ENCODE assay signal across 1 cellular context in genomic region chr17:47862621-47863440, GRCh38.
A peak's percentile ranks its signal among the peaks of the same experiment; 100 is the strongest.
TF ChIP-seq lines count a peak whose summit lies in the region.

No MANE protein-coding gene starts in this region.

TF ChIP-seq in K562, 482 proteins besides CTCF, POLR2A, EP300 and RAD21 (continues in another document):
- TF ChIP-seq XRCC4 (IDR thresholded peaks at IDR 0.05; ENCODE audit: extremely low read depth, insufficient read depth, insufficient read length) (no peak), CREM (IDR thresholded peaks at IDR 0.05; ENCODE audit: low read depth) (no peak), TAL1 (IDR thresholded peaks at IDR 0.05) (no peak), ZNF780A (CRISPR knock-in tag; IDR thresholded peaks at IDR 0.05) (no peak), SAP30 (IDR thresholded peaks at IDR 0.05; ENCODE audit: borderline replicate concordance, insufficient read depth, low read depth, low read length, poor library complexity, severe bottlenecking) (no peak), CBX1 (IDR thresholded peaks at IDR 0.05; ENCODE audit: low read depth) (no peak), HIVEP1 (CRISPR knock-in tag; IDR thresholded peaks at IDR 0.05) (no peak), JUND (IDR thresholded peaks at IDR 0.05; ENCODE audit: borderline replicate concordance, low read depth, low read length) (peak; percentile 17; the same call in 1 of the 2 replicates), JUND (tag; IDR thresholded peaks at IDR 0.05; ENCODE audit: borderline replicate concordance, low read depth, low read length) (peak; percentile 34; the same call in 1 of the 3 replicates), DPF2 (IDR thresholded peaks at IDR 0.05) (0 out of 2 replicates have a peak, but pooled peaks have one; percentile 29), ZBTB1 (CRISPR knock-in tag; IDR thresholded peaks at IDR 0.05; ENCODE audit: borderline replicate concordance, low read depth) (no peak), CHD2 (IDR thresholded peaks at IDR 0.05; ENCODE audit: low read depth, low read length) (no peak), ZNF778 (CRISPR knock-in tag; IDR thresholded peaks at IDR 0.05) (no peak), FOXP1 (CRISPR knock-in tag; IDR thresholded peaks at IDR 0.05) (no peak), CBFA2T2 (conservative IDR thresholded peaks at IDR 0.05) (no peak), SIN3A (IDR thresholded peaks at IDR 0.05; ENCODE audit: borderline replicate concordance in 2 of 2, control insufficient read depth in 1 of 2, low read depth in 2 of 2, low read length in 2 of 2) (no peak), ZNF324 (CRISPR knock-in tag; IDR thresholded peaks at IDR 0.05) (no peak), NR2C1 (IDR thresholded peaks at IDR 0.05) (no peak), NR2C1 (tag; IDR thresholded peaks at IDR 0.05) (no peak), MAFG (tag; conservative IDR thresholded peaks at IDR 0.05) (0 out of 2 replicates have a peak, but pooled peaks have one; percentile 27), MEIS2 (IDR thresholded peaks at IDR 0.05; ENCODE audit: partially characterized antibody) (no peak), ILK (tag; IDR thresholded peaks at IDR 0.05; ENCODE audit: borderline replicate concordance, low read depth) (no peak), ZNF507 (tag; conservative IDR thresholded peaks at IDR 0.05) (no peak), HDAC6 (IDR thresholded peaks at IDR 0.05; ENCODE audit: low read depth, low read length) (no peak), ZFPM2 (CRISPR knock-in tag; IDR thresholded peaks at IDR 0.05) (no peak), DDX20 (tag; IDR thresholded peaks at IDR 0.05; ENCODE audit: low read depth) (no peak), KAT7 (CRISPR knock-in tag; IDR thresholded peaks at IDR 0.05; ENCODE audit: borderline replicate concordance) (no peak), DACH1 (IDR thresholded peaks at IDR 0.05; ENCODE audit: partially characterized antibody) (no peak), FOXA1 (IDR thresholded peaks at IDR 0.05; ENCODE audit: borderline replicate concordance) (no peak), FOS (IDR thresholded peaks at IDR 0.05; ENCODE audit: extremely low read depth, insufficient read length) (peak; percentile 5), ZNF444 (CRISPR knock-in tag; IDR thresholded peaks at IDR 0.05) (no peak), KDM4B (IDR thresholded peaks at IDR 0.05; ENCODE audit: borderline replicate concordance in 2 of 2, low read depth in 1 of 2) (no peak), KAT2B (IDR thresholded peaks at IDR 0.05; ENCODE audit: low read depth, low read length) (no peak), GTF3C2 (IDR thresholded peaks at IDR 0.05; ENCODE audit: borderline replicate concordance, extremely low read depth, insufficient read length) (no peak), ZNF644 (tag; IDR thresholded peaks at IDR 0.05; ENCODE audit: low read depth) (no peak)
- TF ChIP-seq, protein P1, sequence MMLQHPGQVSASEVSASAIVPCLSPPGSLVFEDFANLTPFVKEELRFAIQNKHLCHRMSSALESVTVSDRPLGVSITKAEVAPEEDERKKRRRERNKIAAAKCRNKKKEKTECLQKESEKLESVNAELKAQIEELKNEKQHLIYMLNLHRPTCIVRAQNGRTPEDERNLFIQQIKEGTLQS (IDR thresholded peaks at IDR 0.05), result peak; percentile 67
- TF ChIP-seq, protein P1 (CRISPR knock-in tag; conservative IDR thresholded peaks at IDR 0.05), result no peak
- TF ChIP-seq, protein P2, sequence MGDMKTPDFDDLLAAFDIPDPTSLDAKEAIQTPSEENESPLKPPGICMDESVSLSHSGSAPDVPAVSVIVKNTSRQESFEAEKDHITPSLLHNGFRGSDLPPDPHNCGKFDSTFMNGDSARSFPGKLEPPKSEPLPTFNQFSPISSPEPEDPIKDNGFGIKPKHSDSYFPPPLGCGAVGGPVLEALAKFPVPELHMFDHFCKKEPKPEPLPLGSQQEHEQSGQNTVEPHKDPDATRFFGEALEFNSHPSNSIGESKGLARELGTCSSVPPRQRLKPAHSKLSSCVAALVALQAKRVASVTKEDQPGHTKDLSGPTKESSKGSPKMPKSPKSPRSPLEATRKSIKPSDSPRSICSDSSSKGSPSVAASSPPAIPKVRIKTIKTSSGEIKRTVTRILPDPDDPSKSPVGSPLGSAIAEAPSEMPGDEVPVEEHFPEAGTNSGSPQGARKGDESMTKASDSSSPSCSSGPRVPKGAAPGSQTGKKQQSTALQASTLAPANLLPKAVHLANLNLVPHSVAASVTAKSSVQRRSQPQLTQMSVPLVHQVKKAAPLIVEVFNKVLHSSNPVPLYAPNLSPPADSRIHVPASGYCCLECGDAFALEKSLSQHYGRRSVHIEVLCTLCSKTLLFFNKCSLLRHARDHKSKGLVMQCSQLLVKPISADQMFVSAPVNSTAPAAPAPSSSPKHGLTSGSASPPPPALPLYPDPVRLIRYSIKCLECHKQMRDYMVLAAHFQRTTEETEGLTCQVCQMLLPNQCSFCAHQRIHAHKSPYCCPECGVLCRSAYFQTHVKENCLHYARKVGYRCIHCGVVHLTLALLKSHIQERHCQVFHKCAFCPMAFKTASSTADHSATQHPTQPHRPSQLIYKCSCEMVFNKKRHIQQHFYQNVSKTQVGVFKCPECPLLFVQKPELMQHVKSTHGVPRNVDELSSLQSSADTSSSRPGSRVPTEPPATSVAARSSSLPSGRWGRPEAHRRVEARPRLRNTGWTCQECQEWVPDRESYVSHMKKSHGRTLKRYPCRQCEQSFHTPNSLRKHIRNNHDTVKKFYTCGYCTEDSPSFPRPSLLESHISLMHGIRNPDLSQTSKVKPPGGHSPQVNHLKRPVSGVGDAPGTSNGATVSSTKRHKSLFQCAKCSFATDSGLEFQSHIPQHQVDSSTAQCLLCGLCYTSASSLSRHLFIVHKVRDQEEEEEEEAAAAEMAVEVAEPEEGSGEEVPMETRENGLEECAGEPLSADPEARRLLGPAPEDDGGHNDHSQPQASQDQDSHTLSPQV (IDR thresholded peaks at IDR 0.05), result 0 out of 2 replicates have a peak, but pooled peaks have one; percentile 36
- TF ChIP-seq, protein P3, sequence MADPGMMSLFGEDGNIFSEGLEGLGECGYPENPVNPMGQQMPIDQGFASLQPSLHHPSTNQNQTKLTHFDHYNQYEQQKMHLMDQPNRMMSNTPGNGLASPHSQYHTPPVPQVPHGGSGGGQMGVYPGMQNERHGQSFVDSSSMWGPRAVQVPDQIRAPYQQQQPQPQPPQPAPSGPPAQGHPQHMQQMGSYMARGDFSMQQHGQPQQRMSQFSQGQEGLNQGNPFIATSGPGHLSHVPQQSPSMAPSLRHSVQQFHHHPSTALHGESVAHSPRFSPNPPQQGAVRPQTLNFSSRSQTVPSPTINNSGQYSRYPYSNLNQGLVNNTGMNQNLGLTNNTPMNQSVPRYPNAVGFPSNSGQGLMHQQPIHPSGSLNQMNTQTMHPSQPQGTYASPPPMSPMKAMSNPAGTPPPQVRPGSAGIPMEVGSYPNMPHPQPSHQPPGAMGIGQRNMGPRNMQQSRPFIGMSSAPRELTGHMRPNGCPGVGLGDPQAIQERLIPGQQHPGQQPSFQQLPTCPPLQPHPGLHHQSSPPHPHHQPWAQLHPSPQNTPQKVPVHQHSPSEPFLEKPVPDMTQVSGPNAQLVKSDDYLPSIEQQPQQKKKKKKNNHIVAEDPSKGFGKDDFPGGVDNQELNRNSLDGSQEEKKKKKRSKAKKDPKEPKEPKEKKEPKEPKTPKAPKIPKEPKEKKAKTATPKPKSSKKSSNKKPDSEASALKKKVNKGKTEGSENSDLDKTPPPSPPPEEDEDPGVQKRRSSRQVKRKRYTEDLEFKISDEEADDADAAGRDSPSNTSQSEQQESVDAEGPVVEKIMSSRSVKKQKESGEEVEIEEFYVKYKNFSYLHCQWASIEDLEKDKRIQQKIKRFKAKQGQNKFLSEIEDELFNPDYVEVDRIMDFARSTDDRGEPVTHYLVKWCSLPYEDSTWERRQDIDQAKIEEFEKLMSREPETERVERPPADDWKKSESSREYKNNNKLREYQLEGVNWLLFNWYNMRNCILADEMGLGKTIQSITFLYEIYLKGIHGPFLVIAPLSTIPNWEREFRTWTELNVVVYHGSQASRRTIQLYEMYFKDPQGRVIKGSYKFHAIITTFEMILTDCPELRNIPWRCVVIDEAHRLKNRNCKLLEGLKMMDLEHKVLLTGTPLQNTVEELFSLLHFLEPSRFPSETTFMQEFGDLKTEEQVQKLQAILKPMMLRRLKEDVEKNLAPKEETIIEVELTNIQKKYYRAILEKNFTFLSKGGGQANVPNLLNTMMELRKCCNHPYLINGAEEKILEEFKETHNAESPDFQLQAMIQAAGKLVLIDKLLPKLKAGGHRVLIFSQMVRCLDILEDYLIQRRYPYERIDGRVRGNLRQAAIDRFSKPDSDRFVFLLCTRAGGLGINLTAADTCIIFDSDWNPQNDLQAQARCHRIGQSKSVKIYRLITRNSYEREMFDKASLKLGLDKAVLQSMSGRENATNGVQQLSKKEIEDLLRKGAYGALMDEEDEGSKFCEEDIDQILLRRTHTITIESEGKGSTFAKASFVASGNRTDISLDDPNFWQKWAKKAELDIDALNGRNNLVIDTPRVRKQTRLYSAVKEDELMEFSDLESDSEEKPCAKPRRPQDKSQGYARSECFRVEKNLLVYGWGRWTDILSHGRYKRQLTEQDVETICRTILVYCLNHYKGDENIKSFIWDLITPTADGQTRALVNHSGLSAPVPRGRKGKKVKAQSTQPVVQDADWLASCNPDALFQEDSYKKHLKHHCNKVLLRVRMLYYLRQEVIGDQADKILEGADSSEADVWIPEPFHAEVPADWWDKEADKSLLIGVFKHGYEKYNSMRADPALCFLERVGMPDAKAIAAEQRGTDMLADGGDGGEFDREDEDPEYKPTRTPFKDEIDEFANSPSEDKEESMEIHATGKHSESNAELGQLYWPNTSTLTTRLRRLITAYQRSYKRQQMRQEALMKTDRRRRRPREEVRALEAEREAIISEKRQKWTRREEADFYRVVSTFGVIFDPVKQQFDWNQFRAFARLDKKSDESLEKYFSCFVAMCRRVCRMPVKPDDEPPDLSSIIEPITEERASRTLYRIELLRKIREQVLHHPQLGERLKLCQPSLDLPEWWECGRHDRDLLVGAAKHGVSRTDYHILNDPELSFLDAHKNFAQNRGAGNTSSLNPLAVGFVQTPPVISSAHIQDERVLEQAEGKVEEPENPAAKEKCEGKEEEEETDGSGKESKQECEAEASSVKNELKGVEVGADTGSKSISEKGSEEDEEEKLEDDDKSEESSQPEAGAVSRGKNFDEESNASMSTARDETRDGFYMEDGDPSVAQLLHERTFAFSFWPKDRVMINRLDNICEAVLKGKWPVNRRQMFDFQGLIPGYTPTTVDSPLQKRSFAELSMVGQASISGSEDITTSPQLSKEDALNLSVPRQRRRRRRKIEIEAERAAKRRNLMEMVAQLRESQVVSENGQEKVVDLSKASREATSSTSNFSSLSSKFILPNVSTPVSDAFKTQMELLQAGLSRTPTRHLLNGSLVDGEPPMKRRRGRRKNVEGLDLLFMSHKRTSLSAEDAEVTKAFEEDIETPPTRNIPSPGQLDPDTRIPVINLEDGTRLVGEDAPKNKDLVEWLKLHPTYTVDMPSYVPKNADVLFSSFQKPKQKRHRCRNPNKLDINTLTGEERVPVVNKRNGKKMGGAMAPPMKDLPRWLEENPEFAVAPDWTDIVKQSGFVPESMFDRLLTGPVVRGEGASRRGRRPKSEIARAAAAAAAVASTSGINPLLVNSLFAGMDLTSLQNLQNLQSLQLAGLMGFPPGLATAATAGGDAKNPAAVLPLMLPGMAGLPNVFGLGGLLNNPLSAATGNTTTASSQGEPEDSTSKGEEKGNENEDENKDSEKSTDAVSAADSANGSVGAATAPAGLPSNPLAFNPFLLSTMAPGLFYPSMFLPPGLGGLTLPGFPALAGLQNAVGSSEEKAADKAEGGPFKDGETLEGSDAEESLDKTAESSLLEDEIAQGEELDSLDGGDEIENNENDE (IDR thresholded peaks at IDR 0.05; ENCODE audit: low read depth, low read length), result no peak
- TF ChIP-seq, protein P4, sequence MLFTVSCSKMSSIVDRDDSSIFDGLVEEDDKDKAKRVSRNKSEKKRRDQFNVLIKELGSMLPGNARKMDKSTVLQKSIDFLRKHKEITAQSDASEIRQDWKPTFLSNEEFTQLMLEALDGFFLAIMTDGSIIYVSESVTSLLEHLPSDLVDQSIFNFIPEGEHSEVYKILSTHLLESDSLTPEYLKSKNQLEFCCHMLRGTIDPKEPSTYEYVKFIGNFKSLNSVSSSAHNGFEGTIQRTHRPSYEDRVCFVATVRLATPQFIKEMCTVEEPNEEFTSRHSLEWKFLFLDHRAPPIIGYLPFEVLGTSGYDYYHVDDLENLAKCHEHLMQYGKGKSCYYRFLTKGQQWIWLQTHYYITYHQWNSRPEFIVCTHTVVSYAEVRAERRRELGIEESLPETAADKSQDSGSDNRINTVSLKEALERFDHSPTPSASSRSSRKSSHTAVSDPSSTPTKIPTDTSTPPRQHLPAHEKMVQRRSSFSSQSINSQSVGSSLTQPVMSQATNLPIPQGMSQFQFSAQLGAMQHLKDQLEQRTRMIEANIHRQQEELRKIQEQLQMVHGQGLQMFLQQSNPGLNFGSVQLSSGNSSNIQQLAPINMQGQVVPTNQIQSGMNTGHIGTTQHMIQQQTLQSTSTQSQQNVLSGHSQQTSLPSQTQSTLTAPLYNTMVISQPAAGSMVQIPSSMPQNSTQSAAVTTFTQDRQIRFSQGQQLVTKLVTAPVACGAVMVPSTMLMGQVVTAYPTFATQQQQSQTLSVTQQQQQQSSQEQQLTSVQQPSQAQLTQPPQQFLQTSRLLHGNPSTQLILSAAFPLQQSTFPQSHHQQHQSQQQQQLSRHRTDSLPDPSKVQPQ (CRISPR knock-in tag; IDR thresholded peaks at IDR 0.05; ENCODE audit: borderline replicate concordance), result no peak
- TF ChIP-seq, protein P5, sequence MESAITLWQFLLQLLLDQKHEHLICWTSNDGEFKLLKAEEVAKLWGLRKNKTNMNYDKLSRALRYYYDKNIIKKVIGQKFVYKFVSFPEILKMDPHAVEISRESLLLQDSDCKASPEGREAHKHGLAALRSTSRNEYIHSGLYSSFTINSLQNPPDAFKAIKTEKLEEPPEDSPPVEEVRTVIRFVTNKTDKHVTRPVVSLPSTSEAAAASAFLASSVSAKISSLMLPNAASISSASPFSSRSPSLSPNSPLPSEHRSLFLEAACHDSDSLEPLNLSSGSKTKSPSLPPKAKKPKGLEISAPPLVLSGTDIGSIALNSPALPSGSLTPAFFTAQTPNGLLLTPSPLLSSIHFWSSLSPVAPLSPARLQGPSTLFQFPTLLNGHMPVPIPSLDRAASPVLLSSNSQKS (CRISPR knock-in tag; IDR thresholded peaks at IDR 0.05), result no peak
